Comparison of ENCODE assay signal across 1 cellular context in genomic region chr22:22751043-22751603, GRCh38.
TF ChIP-seq lines count a peak whose summit lies in the region.

No MANE protein-coding gene starts in this region.

TF ChIP-seq in K562, 482 proteins besides CTCF, POLR2A, EP300 and RAD21 (continued from another document):
- TF ChIP-seq FOXA3 (CRISPR knock-in tag; conservative IDR thresholded peaks at IDR 0.05 in 1 of 2, IDR thresholded peaks at IDR 0.05 in 1 of 2) (peak in 1 of 2 experiments; percentile 51; a peak in 1 of 4 replicates), ZNF592 (IDR thresholded peaks at IDR 0.05) (no peak), ZFP36 (IDR thresholded peaks at IDR 0.05; ENCODE audit: low read depth, low read length, partially characterized antibody) (no peak), ELK3 (CRISPR knock-in tag; IDR thresholded peaks at IDR 0.05) (no peak), HOXB6 (CRISPR knock-in tag; IDR thresholded peaks at IDR 0.05; ENCODE audit: borderline replicate concordance) (peak; percentile 34; the same call in 1 of the 2 replicates), FOXP1 (CRISPR knock-in tag; IDR thresholded peaks at IDR 0.05) (peak; percentile 58; the same call in 1 of the 2 replicates), HNRNPUL1 (IDR thresholded peaks at IDR 0.05; ENCODE audit: low read length) (no peak), GTF2F1 (IDR thresholded peaks at IDR 0.05; ENCODE audit: low read depth, low read length) (0 out of 2 replicates have a peak, but pooled peaks have one; percentile 12), ZBTB33 (CRISPR knock-in tag; IDR thresholded peaks at IDR 0.05) (no peak), TEAD1 (CRISPR knock-in tag; IDR thresholded peaks at IDR 0.05) (peak in 1 of 2 experiments; percentile 45; a peak in 1 of 4 replicates), MBD2 (IDR thresholded peaks at IDR 0.05; ENCODE audit: borderline replicate concordance, low read depth) (no peak), GTF2A2 (tag; IDR thresholded peaks at IDR 0.05) (no peak), MCM2 (IDR thresholded peaks at IDR 0.05; ENCODE audit: low read depth) (no peak), AFF1 (IDR thresholded peaks at IDR 0.05; ENCODE audit: low read depth in 1 of 2, partially characterized antibody in 2 of 2) (no peak), ZNF639 (CRISPR knock-in tag; conservative IDR thresholded peaks at IDR 0.05 in 1 of 2, IDR thresholded peaks at IDR 0.05 in 1 of 2) (peak in 1 of 2 experiments; percentile 76; a peak in 1 of 4 replicates), YBX1 (IDR thresholded peaks at IDR 0.05) (no peak), MLX (CRISPR knock-in tag; conservative IDR thresholded peaks at IDR 0.05) (no peak), RHOXF2B (CRISPR knock-in tag; conservative IDR thresholded peaks at IDR 0.05) (0 out of 2 replicates have a peak, but pooled peaks have one; percentile 61), THAP12 (CRISPR knock-in tag; IDR thresholded peaks at IDR 0.05) (0 out of 2 replicates have a peak, but pooled peaks have one; percentile 8)
